In the genomic region with DNA sequence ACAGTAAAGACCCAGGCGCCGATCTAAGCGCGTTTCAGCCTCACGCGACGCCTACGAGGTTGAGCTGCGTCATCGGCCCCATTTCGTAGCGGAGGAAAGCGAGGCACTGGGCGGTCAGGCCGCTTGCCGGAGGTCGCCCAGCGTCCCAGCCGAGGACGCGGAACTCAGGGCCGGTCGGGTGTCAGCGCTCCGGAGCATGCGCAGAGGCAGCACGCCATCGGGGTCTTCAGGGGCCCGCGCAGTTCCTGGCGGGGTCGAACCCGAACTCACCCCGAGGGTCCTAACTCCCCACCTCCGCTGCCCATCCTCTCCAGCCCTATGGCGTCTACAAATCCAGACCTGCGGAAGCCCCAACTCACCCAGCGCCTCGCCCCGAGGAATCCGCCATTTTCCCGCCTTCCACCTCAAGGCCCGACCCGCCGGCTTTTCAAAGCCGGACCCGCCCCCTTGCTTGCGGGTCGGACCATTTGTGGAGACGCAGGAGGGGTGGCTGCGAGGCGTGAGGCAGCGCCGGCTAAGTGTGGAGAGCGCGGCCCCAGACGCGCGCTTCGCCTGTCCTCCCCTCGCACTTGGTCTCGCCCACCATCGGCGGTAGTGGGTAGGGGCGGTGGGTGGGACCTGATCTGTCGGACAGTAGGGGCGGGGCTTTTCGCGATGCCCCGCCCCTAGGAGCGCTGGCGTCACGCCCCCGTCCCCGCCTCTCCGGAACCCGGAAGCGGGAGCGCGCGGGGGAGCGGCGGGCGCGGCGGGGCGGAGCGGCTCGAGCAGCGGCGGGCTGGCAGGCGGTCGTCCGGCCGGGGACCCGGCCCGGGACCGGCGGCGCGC, we compare ENCODE assay signal across 1 cellular context.
TF ChIP-seq lines count a peak whose summit lies in the region.

TSS of gene HAUS8 (minus strand) at position 418 of the 825 bp plus-strand sequence. CDS start at position 388, 30 bp downstream.
A gene with protein sequence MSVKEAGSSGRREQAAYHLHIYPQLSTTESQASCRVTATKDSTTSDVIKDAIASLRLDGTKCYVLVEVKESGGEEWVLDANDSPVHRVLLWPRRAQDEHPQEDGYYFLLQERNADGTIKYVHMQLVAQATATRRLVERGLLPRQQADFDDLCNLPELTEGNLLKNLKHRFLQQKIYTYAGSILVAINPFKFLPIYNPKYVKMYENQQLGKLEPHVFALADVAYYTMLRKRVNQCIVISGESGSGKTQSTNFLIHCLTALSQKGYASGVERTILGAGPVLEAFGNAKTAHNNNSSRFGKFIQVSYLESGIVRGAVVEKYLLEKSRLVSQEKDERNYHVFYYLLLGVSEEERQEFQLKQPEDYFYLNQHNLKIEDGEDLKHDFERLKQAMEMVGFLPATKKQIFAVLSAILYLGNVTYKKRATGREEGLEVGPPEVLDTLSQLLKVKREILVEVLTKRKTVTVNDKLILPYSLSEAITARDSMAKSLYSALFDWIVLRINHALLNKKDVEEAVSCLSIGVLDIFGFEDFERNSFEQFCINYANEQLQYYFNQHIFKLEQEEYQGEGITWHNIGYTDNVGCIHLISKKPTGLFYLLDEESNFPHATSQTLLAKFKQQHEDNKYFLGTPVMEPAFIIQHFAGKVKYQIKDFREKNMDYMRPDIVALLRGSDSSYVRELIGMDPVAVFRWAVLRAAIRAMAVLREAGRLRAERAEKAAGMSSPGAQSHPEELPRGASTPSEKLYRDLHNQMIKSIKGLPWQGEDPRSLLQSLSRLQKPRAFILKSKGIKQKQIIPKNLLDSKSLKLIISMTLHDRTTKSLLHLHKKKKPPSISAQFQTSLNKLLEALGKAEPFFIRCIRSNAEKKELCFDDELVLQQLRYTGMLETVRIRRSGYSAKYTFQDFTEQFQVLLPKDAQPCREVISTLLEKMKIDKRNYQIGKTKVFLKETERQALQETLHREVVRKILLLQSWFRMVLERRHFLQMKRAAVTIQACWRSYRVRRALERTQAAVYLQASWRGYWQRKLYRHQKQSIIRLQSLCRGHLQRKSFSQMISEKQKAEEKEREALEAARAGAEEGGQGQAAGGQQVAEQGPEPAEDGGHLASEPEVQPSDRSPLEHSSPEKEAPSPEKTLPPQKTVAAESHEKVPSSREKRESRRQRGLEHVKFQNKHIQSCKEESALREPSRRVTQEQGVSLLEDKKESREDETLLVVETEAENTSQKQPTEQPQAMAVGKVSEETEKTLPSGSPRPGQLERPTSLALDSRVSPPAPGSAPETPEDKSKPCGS (N-terminal part only) (plus strand): TSS at position 743 of the 825 bp plus-strand sequence. CDS start 25,941 bp downstream, outside the sequence.

TF ChIP-seq in HepG2, 621 proteins besides CTCF, POLR2A, EP300 and RAD21 (continued from another document and continues in another):
- peak; percentile 49 to 64 for TF ChIP-seq HMGXB4 (CRISPR knock-in tag; IDR thresholded peaks at IDR 0.05; ENCODE audit: borderline replicate concordance in 1 of 2, low read depth in 1 of 2)
- TF ChIP-seq, protein P1, sequence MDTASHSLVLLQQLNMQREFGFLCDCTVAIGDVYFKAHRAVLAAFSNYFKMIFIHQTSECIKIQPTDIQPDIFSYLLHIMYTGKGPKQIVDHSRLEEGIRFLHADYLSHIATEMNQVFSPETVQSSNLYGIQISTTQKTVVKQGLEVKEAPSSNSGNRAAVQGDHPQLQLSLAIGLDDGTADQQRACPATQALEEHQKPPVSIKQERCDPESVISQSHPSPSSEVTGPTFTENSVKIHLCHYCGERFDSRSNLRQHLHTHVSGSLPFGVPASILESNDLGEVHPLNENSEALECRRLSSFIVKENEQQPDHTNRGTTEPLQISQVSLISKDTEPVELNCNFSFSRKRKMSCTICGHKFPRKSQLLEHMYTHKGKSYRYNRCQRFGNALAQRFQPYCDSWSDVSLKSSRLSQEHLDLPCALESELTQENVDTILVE (CRISPR knock-in tag; IDR thresholded peaks at IDR 0.05): no peak
- TF ChIP-seq, protein P2, sequence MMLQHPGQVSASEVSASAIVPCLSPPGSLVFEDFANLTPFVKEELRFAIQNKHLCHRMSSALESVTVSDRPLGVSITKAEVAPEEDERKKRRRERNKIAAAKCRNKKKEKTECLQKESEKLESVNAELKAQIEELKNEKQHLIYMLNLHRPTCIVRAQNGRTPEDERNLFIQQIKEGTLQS (CRISPR knock-in tag; IDR thresholded peaks at IDR 0.05): peak; percentile 12; the same call in 1 of the 2 replicates
- TF ChIP-seq SKIL (CRISPR knock-in tag; IDR thresholded peaks at IDR 0.05; ENCODE audit: borderline replicate concordance): no peak
- no peak for TF ChIP-seq SCMH1 (CRISPR knock-in tag; IDR thresholded peaks at IDR 0.05; ENCODE audit: borderline replicate concordance)
- peak; percentile 62; the same call in 1 of the 2 replicates for TF ChIP-seq PHF21A (CRISPR knock-in tag; IDR thresholded peaks at IDR 0.05)
- 0 out of 2 replicates have a peak, but pooled peaks have one; percentile 30 for TF ChIP-seq CHD2 (IDR thresholded peaks at IDR 0.05; ENCODE audit: low read depth, low read length)
- TF ChIP-seq GFI1 (CRISPR knock-in tag; IDR thresholded peaks at IDR 0.05; ENCODE audit: borderline replicate concordance): peak; percentile 35; the same call in 1 of the 2 replicates
- TF ChIP-seq MAFK (conservative IDR thresholded peaks at IDR 0.05 in 1 of 2, IDR thresholded peaks at IDR 0.05 in 1 of 2; ENCODE audit: low read length in 2 of 2): no peak
- 0 out of 2 replicates have a peak, but pooled peaks have one; percentile 26 for TF ChIP-seq ZXDC (CRISPR knock-in tag; IDR thresholded peaks at IDR 0.05)
- TF ChIP-seq ZNF782 (CRISPR knock-in tag; IDR thresholded peaks at IDR 0.05; ENCODE audit: borderline replicate concordance): peak; percentile 5; the same call in 1 of the 2 replicates
- TF ChIP-seq TCF12 (IDR thresholded peaks at IDR 0.05): no peak
- TF ChIP-seq TCF12 (CRISPR knock-in tag; IDR thresholded peaks at IDR 0.05): no peak
- TF ChIP-seq RARA (CRISPR knock-in tag; IDR thresholded peaks at IDR 0.05): no peak; the same call in 1 of the 2 replicates
- TF ChIP-seq ZNF558 (CRISPR knock-in tag; IDR thresholded peaks at IDR 0.05; ENCODE audit: borderline replicate concordance): no peak; the same call in 1 of the 2 replicates
- peak; percentile 87; the same call in 1 of the 2 replicates for TF ChIP-seq KDM4B (CRISPR knock-in tag; IDR thresholded peaks at IDR 0.05)
- TF ChIP-seq SP4 (CRISPR knock-in tag; IDR thresholded peaks at IDR 0.05): peak; percentile 98
- peak; percentile 11 for TF ChIP-seq TBL1XR1 (IDR thresholded peaks at IDR 0.05; ENCODE audit: borderline replicate concordance, low read length, partially characterized antibody)
- TF ChIP-seq CENPT (CRISPR knock-in tag; IDR thresholded peaks at IDR 0.05; ENCODE audit: low read depth): peak; percentile 7; the same call in 1 of the 2 replicates
- TF ChIP-seq PRDM10 (CRISPR knock-in tag; IDR thresholded peaks at IDR 0.05; ENCODE audit: low read depth): peak; percentile 100
- TF ChIP-seq SP140L (CRISPR knock-in tag; IDR thresholded peaks at IDR 0.05; ENCODE audit: borderline replicate concordance): no peak
- no peak for TF ChIP-seq HOXA7 (CRISPR knock-in tag; IDR thresholded peaks at IDR 0.05)
- TF ChIP-seq KDM6A (CRISPR knock-in tag; IDR thresholded peaks at IDR 0.05; ENCODE audit: low read depth): no peak
- no peak for TF ChIP-seq MBNL3 (CRISPR knock-in tag; conservative IDR thresholded peaks at IDR 0.05)
- peak; percentile 65 for TF ChIP-seq U2AF1 (optimal IDR thresholded peaks at IDR 0.05; ENCODE audit: low read depth, low read length)
- no peak for TF ChIP-seq NAIF1 (CRISPR knock-in tag; IDR thresholded peaks at IDR 0.05; ENCODE audit: borderline replicate concordance)
- TF ChIP-seq TBX3 (IDR thresholded peaks at IDR 0.05; ENCODE audit: borderline replicate concordance): peak; percentile 91
- TF ChIP-seq NFE2L1 (CRISPR knock-in tag; IDR thresholded peaks at IDR 0.05; ENCODE audit: borderline replicate concordance): no peak
- TF ChIP-seq ZNF205 (CRISPR knock-in tag; IDR thresholded peaks at IDR 0.05): no peak
- peak; percentile 68 for TF ChIP-seq HNRNPLL (IDR thresholded peaks at IDR 0.05; ENCODE audit: low read depth, low read length, poor library complexity, severe bottlenecking)
- peak; percentile 58 for TF ChIP-seq MED8 (CRISPR knock-in tag; IDR thresholded peaks at IDR 0.05; ENCODE audit: insufficient replicate concordance)
- peak; percentile 68; the same call in 1 of the 2 replicates for TF ChIP-seq MAF1 (CRISPR knock-in tag; IDR thresholded peaks at IDR 0.05; ENCODE audit: borderline replicate concordance)
- TF ChIP-seq ZNF468 (CRISPR knock-in tag; IDR thresholded peaks at IDR 0.05): no peak
- TF ChIP-seq XRCC5 (optimal IDR thresholded peaks at IDR 0.05; ENCODE audit: low read length): peak; percentile 94
- TF ChIP-seq TSC22D2 (CRISPR knock-in tag; IDR thresholded peaks at IDR 0.05; ENCODE audit: borderline replicate concordance): peak; percentile 5; the same call in 1 of the 2 replicates
- no peak for TF ChIP-seq ZNF746 (CRISPR knock-in tag; IDR thresholded peaks at IDR 0.05)
- peak; percentile 81; the same call in 1 of the 2 replicates for TF ChIP-seq SMAD1 (CRISPR knock-in tag; IDR thresholded peaks at IDR 0.05; ENCODE audit: borderline replicate concordance, low read depth)
- TF ChIP-seq ZSCAN29 (CRISPR knock-in tag; conservative IDR thresholded peaks at IDR 0.05): no peak; the same call in 1 of the 2 replicates
- 0 out of 2 replicates have a peak, but pooled peaks have one; percentile 59 for TF ChIP-seq ZNF563 (CRISPR knock-in tag; IDR thresholded peaks at IDR 0.05)
- no peak for TF ChIP-seq ZNF577 (CRISPR knock-in tag; IDR thresholded peaks at IDR 0.05; ENCODE audit: borderline replicate concordance, low read depth)
